Comparison of ENCODE assay signal across 1 cellular context in genomic region chr6:54879188-54879985, GRCh38.
A peak's percentile ranks its signal among the peaks of the same experiment; 100 is the strongest.
TF ChIP-seq lines count a peak whose summit lies in the region.

No MANE protein-coding gene starts in this region.

TF ChIP-seq in HEK293, 187 proteins besides CTCF, POLR2A, EP300 and RAD21 (continued from another document and continues in another):
- 0 out of 2 replicates have a peak, but pooled peaks have one; percentile 22 for TF ChIP-seq ZSCAN16 (tag by site-specific recombination; IDR thresholded peaks at IDR 0.05)
- no peak for TF ChIP-seq ZBTB20 (tag by site-specific recombination; IDR thresholded peaks at IDR 0.05)
- TF ChIP-seq ZNF280C (tag by site-specific recombination; IDR thresholded peaks at IDR 0.05) = no peak
- TF ChIP-seq SP3 (tag by site-specific recombination; IDR thresholded peaks at IDR 0.05) = 0 out of 2 replicates have a peak, but pooled peaks have one; percentile 17
- no peak for TF ChIP-seq ZNF184 (tag by site-specific recombination; IDR thresholded peaks at IDR 0.05)
- peak; percentile 36; the same call in 1 of the 2 replicates for TF ChIP-seq ZSCAN4 (tag by site-specific recombination; IDR thresholded peaks at IDR 0.05)
- TF ChIP-seq MYNN (tag by site-specific recombination; IDR thresholded peaks at IDR 0.05; ENCODE audit: borderline replicate concordance) = peak; percentile 8; the same call in 1 of the 2 replicates
- TF ChIP-seq SETDB1 (IDR thresholded peaks at IDR 0.05; ENCODE audit: insufficient read length, low read length) = peak; percentile 19
- peak; percentile 82 for TF ChIP-seq KLF16 (tag by site-specific recombination; IDR thresholded peaks at IDR 0.05)
- TF ChIP-seq GLIS1 (tag by site-specific recombination; IDR thresholded peaks at IDR 0.05) = peak; percentile 89
- peak; percentile 73 for TF ChIP-seq INSM2 (tag by site-specific recombination; IDR thresholded peaks at IDR 0.05)
- TF ChIP-seq ZNF521 (tag by site-specific recombination; IDR thresholded peaks at IDR 0.05) = no peak
- TF ChIP-seq KLF9 (tag by site-specific recombination; IDR thresholded peaks at IDR 0.05; ENCODE audit: low read depth) = no peak
- TF ChIP-seq KLF17 (tag by site-specific recombination; IDR thresholded peaks at IDR 0.05) = peak; percentile 75; the same call in 1 of the 2 replicates
- TF ChIP-seq OVOL3 (tag by site-specific recombination; IDR thresholded peaks at IDR 0.05) = peak; percentile 75; the same call in 1 of the 2 replicates
- no peak for TF ChIP-seq ZNF175 (tag by site-specific recombination; IDR thresholded peaks at IDR 0.05)
- TF ChIP-seq ZNF544 (tag by site-specific recombination; IDR thresholded peaks at IDR 0.05) = no peak
- TF ChIP-seq ZNF132 (tag by site-specific recombination; IDR thresholded peaks at IDR 0.05; ENCODE audit: borderline replicate concordance) = no peak
- peak; percentile 57 for TF ChIP-seq MZF1 (tag by site-specific recombination; IDR thresholded peaks at IDR 0.05; ENCODE audit: borderline replicate concordance)
- TF ChIP-seq ZNF202 (tag by site-specific recombination; IDR thresholded peaks at IDR 0.05; ENCODE audit: borderline replicate concordance) = no peak
- peak; percentile 96 for TF ChIP-seq OSR2 (tag by site-specific recombination; IDR thresholded peaks at IDR 0.05)
- no peak for TF ChIP-seq ZNF776 (tag by site-specific recombination; IDR thresholded peaks at IDR 0.05; ENCODE audit: borderline replicate concordance)
- TF ChIP-seq MEIS1 (CRISPR knock-in tag; IDR thresholded peaks at IDR 0.05; ENCODE audit: borderline replicate concordance) = no peak
- TF ChIP-seq ZNF19 (tag by site-specific recombination; IDR thresholded peaks at IDR 0.05; ENCODE audit: low read depth) = no peak
- 0 out of 2 replicates have a peak, but pooled peaks have one; percentile 28 for TF ChIP-seq ZBTB6 (tag by site-specific recombination; IDR thresholded peaks at IDR 0.05)
- peak; percentile 72 for TF ChIP-seq ZNF335 (tag by site-specific recombination; conservative IDR thresholded peaks at IDR 0.05)
- no peak for TF ChIP-seq HOXA7 (CRISPR knock-in tag; IDR thresholded peaks at IDR 0.05; ENCODE audit: borderline replicate concordance)
- no peak for TF ChIP-seq ZNF837 (tag by site-specific recombination; IDR thresholded peaks at IDR 0.05)
- peak; percentile 95 for TF ChIP-seq ZSCAN23 (tag by site-specific recombination; IDR thresholded peaks at IDR 0.05)
- no peak for TF ChIP-seq ZNF274 (IDR thresholded peaks at IDR 0.05; ENCODE audit: low read length)
- TF ChIP-seq ZNF274 (tag by site-specific recombination; IDR thresholded peaks at IDR 0.05; ENCODE audit: borderline replicate concordance) = no peak
- TF ChIP-seq HIC1 (tag by site-specific recombination; IDR thresholded peaks at IDR 0.05) = peak; percentile 79
- no peak for TF ChIP-seq ZNF404 (tag by site-specific recombination; IDR thresholded peaks at IDR 0.05)
- no peak for TF ChIP-seq ZNF548 (tag by site-specific recombination; IDR thresholded peaks at IDR 0.05)
- TF ChIP-seq HOXC10 (CRISPR knock-in tag; IDR thresholded peaks at IDR 0.05) = no peak
- peak; percentile 95 for TF ChIP-seq KLF7 (tag by site-specific recombination; IDR thresholded peaks at IDR 0.05; ENCODE audit: borderline replicate concordance)
- no peak for TF ChIP-seq ZNF174 (tag by site-specific recombination; IDR thresholded peaks at IDR 0.05)
- TF ChIP-seq ZNF561 (tag by site-specific recombination; IDR thresholded peaks at IDR 0.05; ENCODE audit: borderline replicate concordance) = peak; percentile 87; the same call in 1 of the 2 replicates
- no peak for TF ChIP-seq ZNF571 (tag by site-specific recombination; IDR thresholded peaks at IDR 0.05)
- TF ChIP-seq ZNF585B (tag by site-specific recombination; IDR thresholded peaks at IDR 0.05) = no peak
- TF ChIP-seq BCL6B (tag by site-specific recombination; IDR thresholded peaks at IDR 0.05) = no peak
- no peak for TF ChIP-seq REST (tag by site-specific recombination; IDR thresholded peaks at IDR 0.05)
- TF ChIP-seq ZNF133 (tag by site-specific recombination; IDR thresholded peaks at IDR 0.05) = no peak
- peak; percentile 100 for TF ChIP-seq FEZF1 (tag by site-specific recombination; IDR thresholded peaks at IDR 0.05)
- TF ChIP-seq ZBTB21 (tag by site-specific recombination; IDR thresholded peaks at IDR 0.05) = peak; percentile 82
- peak; percentile 98 for TF ChIP-seq HOXD13 (CRISPR knock-in tag; IDR thresholded peaks at IDR 0.05; ENCODE audit: borderline replicate concordance)
- TF ChIP-seq ZNF391 (tag by site-specific recombination; IDR thresholded peaks at IDR 0.05; ENCODE audit: borderline replicate concordance, low read depth) = no peak
- peak; percentile 71 for TF ChIP-seq ZFP69B (tag by site-specific recombination; IDR thresholded peaks at IDR 0.05)
- peak; percentile 65; the same call in 1 of the 2 replicates for TF ChIP-seq ZNF639 (tag by site-specific recombination; IDR thresholded peaks at IDR 0.05)
- no peak for TF ChIP-seq ZNF155 (tag by site-specific recombination; IDR thresholded peaks at IDR 0.05)
- no peak for TF ChIP-seq ZNF555 (tag by site-specific recombination; conservative IDR thresholded peaks at IDR 0.05)
- no peak for TF ChIP-seq ZNF785 (tag by site-specific recombination; IDR thresholded peaks at IDR 0.05)
- no peak for TF ChIP-seq ZNF37A (tag by site-specific recombination; IDR thresholded peaks at IDR 0.05)
- no peak for TF ChIP-seq ZNF214 (tag by site-specific recombination; IDR thresholded peaks at IDR 0.05; ENCODE audit: borderline replicate concordance)
- TF ChIP-seq ZNF366 (tag by site-specific recombination; conservative IDR thresholded peaks at IDR 0.05) = peak; percentile 56
- TF ChIP-seq ZNF670 (tag by site-specific recombination; IDR thresholded peaks at IDR 0.05; ENCODE audit: low read depth) = no peak
